In genomic region chr19:18542936-18543813, GRCh38 we compare ENCODE assay signal across 8 cellular contexts. TPM values are rescaled to one million over a fixed set of nuclear protein-coding genes. Genes with fewer than 3 reads are reported as not detected.
DNase-seq lines count a peak whose midpoint lies in the region; ATAC-seq, FAIRE-seq and TF ChIP-seq lines count a peak whose summit lies in the region.

Gene FKBP8, minus strand, starts transcription at chr19:18543573. Its CDS starts 1,603 bp downstream, at chr19:18541970.

- FAIRE-seq in urothelium cell line (lab: Jason Lieb, UNC) = no peak

- WGBS in right cardiac atrium = 1% methylated on average over 86 of the region's 86 CpGs

- H3K9me3 ChIP-seq in ascending aorta (no peaks in the 10 kb centered on the region), right cardiac atrium (ENCODE audit: control insufficient read depth, low read length) (no peaks in the 10 kb centered on the region)

- peak within 1 kb of the TSS; percentile 87 to 88 for H3K27ac ChIP-seq in ascending aorta
- peak within 1 kb of the TSS; percentile 91 for H3K27ac ChIP-seq in right cardiac atrium (ENCODE audit: low read length)

- H3K4me1 ChIP-seq in ascending aorta (peaks cover 4 to 10% of the 10 kb centered on the region in 2 donors), right cardiac atrium (ENCODE audit: control insufficient read depth, insufficient read depth, low read length) (peaks cover 3% of the 10 kb centered on the region)

- peak; percentile 95 for ATAC-seq in HG02885 (IDR thresholded peaks at IDR 0.05; ENCODE audit: poor library complexity, unreplicated experiment)
- ATAC-seq in right cardiac atrium = peak; percentile 97 to 99

- H3K4me3 ChIP-seq in ascending aorta (peak within 1 kb of the TSS; percentile 70 to 85), right cardiac atrium (ENCODE audit: low read length) (peak within 1 kb of the TSS; percentile 88)

- peak; percentile 99 for DNase-seq in GM13977 (ENCODE audit: low spot score)
- DNase-seq in NCI-H1930 (lab: John Stamatoyannopoulos, UW) = peak; percentile 58 to 81
- DNase-seq in T-helper 22 cell (ENCODE audit: low read depth) = peak; percentile 85
- DNase-seq in ascending aorta (ENCODE audit: low spot score in 2 of 2) = peak; percentile 70 to 96
- peak; percentile 94 to 98 (median 98) for DNase-seq in right cardiac atrium
- peak; percentile 90 for DNase-seq in putamen (ENCODE audit: low spot score)
- DNase-seq in urothelium cell line (ENCODE audit: low spot score) = peak; percentile 93

- TF ChIP-seq CTCF in GM13977 (IDR thresholded peaks at IDR 0.05; ENCODE audit: extremely low read depth, insufficient read depth, missing control alignments) (no peak), ascending aorta (IDR thresholded peaks at IDR 0.05) (no peak)

- peaks cover 23 to 31% of the 10 kb centered on the region in 2 donors for H3K36me3 ChIP-seq in ascending aorta

- in situ Hi-C loops in GM13977 (cut with MboI; ENCODE audit: low pct_unique_long_range_greater_than_20kb, low sequenced_read_pairs, unreplicated experiment) = no loop called here

- intact Hi-C loops in ascending aorta (cut with DNase I) = loop anchor here (1.0 to 2.0 kb wide), 3 partner anchors 14 to 28 kb away; partner anchors contain the start of genes ELL, KXD1 and UBA52
- intact Hi-C loops in right cardiac atrium (cut with DNase I) = no loop called here

- H3K27me3 ChIP-seq in ascending aorta (no peaks in the 10 kb centered on the region), right cardiac atrium (ENCODE audit: control insufficient read depth, insufficient read depth) (no peaks in the 10 kb centered on the region)

RNA-seq across cellular contexts. Expression of gene FKBP8, which starts in this region (rescaled TPM):
- total RNA-seq in ascending aorta = 395 TPM
- total RNA-seq in right cardiac atrium = 100 to 1,000 TPM; 204 to 236 (median 213) TPM
- 285 TPM for polyA plus RNA-seq in right cardiac atrium

Comparison
In these comparisons a context has a peak if more than half of its experiments do, and no peak if none do; other contexts are left out.
1. Peak in every context shown above with its lines: DNase-seq, ATAC-seq, H3K4me3 ChIP-seq and H3K27ac ChIP-seq.